In the genomic region with DNA sequence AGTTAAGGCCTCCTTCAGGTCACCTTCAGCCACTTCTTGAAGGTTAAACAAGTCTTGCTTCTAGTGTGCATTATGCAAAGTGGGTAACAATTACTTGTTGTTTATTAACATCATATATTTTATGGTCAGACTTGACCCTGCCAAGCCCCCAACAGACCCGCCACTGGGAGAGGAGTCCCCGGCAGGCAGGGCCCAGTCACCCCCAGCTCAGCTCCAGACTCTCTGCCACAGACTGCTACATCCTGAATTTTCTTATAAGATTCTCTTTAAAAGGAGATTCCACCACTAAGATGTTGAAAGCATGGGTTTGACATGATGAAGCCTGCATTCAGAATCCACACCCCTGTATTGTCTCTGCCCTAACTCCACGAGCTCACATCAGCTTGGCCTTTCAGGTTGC, we compare ENCODE assay signal across 2 cellular contexts.
TF ChIP-seq lines count a peak whose summit lies in the region.

No MANE protein-coding gene starts in this region.

TF ChIP-seq in H1, 55 proteins besides CTCF, POLR2A, EP300 and RAD21:
- TF ChIP-seq KDM5A (IDR thresholded peaks at IDR 0.05; ENCODE audit: low read length) (no peak), HDAC2 (IDR thresholded peaks at IDR 0.05; ENCODE audit: borderline replicate concordance in 1 of 2, low read depth in 2 of 2, low read length in 2 of 2) (no peak), PHF8 (conservative IDR thresholded peaks at IDR 0.05; ENCODE audit: low read depth, low read length) (no peak)
- TF ChIP-seq, protein P1, sequence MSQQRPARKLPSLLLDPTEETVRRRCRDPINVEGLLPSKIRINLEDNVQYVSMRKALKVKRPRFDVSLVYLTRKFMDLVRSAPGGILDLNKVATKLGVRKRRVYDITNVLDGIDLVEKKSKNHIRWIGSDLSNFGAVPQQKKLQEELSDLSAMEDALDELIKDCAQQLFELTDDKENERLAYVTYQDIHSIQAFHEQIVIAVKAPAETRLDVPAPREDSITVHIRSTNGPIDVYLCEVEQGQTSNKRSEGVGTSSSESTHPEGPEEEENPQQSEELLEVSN (IDR thresholded peaks at IDR 0.05): no peak
TF ChIP-seq in H1: peak in this region for 0.

TF ChIP-seq in GM23338, 12 proteins besides CTCF, POLR2A, EP300 and RAD21:
- TF ChIP-seq EZH2 (IDR thresholded peaks at IDR 0.05; ENCODE audit: low read depth, unreplicated experiment): no peak
- no peak for TF ChIP-seq NANOG (IDR thresholded peaks at IDR 0.05; ENCODE audit: borderline replicate concordance)
- TF ChIP-seq, protein P2, sequence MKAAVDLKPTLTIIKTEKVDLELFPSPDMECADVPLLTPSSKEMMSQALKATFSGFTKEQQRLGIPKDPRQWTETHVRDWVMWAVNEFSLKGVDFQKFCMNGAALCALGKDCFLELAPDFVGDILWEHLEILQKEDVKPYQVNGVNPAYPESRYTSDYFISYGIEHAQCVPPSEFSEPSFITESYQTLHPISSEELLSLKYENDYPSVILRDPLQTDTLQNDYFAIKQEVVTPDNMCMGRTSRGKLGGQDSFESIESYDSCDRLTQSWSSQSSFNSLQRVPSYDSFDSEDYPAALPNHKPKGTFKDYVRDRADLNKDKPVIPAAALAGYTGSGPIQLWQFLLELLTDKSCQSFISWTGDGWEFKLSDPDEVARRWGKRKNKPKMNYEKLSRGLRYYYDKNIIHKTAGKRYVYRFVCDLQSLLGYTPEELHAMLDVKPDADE (IDR thresholded peaks at IDR 0.05): no peak
- no peak for TF ChIP-seq CREB1 (CRISPR knock-in tag; IDR thresholded peaks at IDR 0.05; ENCODE audit: low read depth)
- TF ChIP-seq, protein P3, sequence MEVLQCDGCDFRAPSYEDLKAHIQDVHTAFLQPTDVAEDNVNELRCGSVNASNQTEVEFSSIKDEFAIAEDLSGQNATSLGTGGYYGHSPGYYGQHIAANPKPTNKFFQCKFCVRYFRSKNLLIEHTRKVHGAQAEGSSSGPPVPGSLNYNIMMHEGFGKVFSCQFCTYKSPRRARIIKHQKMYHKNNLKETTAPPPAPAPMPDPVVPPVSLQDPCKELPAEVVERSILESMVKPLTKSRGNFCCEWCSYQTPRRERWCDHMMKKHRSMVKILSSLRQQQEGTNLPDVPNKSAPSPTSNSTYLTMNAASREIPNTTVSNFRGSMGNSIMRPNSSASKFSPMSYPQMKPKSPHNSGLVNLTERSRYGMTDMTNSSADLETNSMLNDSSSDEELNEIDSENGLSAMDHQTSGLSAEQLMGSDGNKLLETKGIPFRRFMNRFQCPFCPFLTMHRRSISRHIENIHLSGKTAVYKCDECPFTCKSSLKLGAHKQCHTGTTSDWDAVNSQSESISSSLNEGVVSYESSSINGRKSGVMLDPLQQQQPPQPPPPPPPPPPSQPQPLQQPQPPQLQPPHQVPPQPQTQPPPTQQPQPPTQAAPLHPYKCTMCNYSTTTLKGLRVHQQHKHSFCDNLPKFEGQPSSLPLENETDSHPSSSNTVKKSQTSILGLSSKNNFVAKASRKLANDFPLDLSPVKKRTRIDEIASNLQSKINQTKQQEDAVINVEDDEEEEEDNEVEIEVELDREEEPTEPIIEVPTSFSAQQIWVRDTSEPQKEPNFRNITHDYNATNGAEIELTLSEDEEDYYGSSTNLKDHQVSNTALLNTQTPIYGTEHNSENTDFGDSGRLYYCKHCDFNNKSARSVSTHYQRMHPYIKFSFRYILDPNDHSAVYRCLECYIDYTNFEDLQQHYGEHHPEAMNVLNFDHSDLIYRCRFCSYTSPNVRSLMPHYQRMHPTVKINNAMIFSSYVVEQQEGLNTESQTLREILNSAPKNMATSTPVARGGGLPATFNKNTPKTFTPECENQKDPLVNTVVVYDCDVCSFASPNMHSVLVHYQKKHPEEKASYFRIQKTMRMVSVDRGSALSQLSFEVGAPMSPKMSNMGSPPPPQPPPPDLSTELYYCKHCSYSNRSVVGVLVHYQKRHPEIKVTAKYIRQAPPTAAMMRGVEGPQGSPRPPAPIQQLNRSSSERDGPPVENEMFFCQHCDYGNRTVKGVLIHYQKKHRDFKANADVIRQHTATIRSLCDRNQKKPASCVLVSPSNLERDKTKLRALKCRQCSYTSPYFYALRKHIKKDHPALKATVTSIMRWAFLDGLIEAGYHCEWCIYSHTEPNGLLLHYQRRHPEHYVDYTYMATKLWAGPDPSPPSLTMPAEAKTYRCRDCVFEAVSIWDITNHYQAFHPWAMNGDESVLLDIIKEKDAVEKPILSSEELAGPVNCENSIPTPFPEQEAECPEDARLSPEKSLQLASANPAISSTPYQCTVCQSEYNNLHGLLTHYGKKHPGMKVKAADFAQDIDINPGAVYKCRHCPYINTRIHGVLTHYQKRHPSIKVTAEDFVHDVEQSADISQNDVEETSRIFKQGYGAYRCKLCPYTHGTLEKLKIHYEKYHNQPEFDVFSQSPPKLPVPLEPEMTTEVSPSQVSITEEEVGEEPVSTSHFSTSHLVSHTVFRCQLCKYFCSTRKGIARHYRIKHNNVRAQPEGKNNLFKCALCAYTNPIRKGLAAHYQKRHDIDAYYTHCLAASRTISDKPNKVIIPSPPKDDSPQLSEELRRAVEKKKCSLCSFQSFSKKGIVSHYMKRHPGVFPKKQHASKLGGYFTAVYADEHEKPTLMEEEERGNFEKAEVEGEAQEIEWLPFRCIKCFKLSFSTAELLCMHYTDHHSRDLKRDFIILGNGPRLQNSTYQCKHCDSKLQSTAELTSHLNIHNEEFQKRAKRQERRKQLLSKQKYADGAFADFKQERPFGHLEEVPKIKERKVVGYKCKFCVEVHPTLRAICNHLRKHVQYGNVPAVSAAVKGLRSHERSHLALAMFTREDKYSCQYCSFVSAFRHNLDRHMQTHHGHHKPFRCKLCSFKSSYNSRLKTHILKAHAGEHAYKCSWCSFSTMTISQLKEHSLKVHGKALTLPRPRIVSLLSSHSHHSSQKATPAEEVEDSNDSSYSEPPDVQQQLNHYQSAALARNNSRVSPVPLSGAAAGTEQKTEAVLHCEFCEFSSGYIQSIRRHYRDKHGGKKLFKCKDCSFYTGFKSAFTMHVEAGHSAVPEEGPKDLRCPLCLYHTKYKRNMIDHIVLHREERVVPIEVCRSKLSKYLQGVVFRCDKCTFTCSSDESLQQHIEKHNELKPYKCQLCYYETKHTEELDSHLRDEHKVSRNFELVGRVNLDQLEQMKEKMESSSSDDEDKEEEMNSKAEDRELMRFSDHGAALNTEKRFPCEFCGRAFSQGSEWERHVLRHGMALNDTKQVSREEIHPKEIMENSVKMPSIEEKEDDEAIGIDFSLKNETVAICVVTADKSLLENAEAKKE (CRISPR knock-in tag; IDR thresholded peaks at IDR 0.05): no peak
- TF ChIP-seq, protein P4, sequence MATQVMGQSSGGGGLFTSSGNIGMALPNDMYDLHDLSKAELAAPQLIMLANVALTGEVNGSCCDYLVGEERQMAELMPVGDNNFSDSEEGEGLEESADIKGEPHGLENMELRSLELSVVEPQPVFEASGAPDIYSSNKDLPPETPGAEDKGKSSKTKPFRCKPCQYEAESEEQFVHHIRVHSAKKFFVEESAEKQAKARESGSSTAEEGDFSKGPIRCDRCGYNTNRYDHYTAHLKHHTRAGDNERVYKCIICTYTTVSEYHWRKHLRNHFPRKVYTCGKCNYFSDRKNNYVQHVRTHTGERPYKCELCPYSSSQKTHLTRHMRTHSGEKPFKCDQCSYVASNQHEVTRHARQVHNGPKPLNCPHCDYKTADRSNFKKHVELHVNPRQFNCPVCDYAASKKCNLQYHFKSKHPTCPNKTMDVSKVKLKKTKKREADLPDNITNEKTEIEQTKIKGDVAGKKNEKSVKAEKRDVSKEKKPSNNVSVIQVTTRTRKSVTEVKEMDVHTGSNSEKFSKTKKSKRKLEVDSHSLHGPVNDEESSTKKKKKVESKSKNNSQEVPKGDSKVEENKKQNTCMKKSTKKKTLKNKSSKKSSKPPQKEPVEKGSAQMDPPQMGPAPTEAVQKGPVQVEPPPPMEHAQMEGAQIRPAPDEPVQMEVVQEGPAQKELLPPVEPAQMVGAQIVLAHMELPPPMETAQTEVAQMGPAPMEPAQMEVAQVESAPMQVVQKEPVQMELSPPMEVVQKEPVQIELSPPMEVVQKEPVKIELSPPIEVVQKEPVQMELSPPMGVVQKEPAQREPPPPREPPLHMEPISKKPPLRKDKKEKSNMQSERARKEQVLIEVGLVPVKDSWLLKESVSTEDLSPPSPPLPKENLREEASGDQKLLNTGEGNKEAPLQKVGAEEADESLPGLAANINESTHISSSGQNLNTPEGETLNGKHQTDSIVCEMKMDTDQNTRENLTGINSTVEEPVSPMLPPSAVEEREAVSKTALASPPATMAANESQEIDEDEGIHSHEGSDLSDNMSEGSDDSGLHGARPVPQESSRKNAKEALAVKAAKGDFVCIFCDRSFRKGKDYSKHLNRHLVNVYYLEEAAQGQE (IDR thresholded peaks at IDR 0.05; ENCODE audit: unreplicated experiment): no peak
- no peak for TF ChIP-seq POLR2AphosphoS5 (IDR thresholded peaks at IDR 0.05; ENCODE audit: low read depth)
- TF ChIP-seq ZNF114 (CRISPR knock-in tag; IDR thresholded peaks at IDR 0.05): no peak
- no peak for TF ChIP-seq JUNB (IDR thresholded peaks at IDR 0.05; ENCODE audit: unreplicated experiment)
- TF ChIP-seq ZNF331 (CRISPR knock-in tag; IDR thresholded peaks at IDR 0.05; ENCODE audit: low read depth): no peak
- no peak for TF ChIP-seq EZH2phosphoT487 (IDR thresholded peaks at IDR 0.05; ENCODE audit: unreplicated experiment)
- TF ChIP-seq STAT1 (IDR thresholded peaks at IDR 0.05; ENCODE audit: unreplicated experiment): no peak
